8 cellular contexts compared by ENCODE assay signal in the genomic region with DNA sequence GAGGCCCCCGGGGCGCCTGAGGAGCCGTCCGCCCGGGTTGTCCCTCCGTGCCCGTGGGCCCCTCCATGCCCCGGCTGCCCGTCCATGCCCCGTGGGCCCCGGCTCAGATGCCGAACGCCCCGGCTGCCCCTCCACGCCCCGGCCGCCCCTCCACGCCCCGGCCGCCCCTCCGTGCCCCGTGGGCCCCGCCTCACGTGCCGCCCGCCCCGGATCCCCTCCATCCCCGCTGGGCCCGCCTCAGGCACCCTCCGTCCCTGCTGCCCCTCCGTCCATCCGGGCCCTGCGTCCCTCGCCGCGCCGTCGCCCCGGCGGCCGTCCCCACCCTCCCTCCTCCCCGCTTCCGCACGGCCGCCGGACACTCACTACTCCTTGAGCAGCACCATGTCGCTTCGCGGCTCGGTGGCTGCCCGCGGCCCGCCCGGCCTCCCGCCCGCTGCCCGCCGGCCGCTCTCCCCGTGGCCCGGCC. TPM values are rescaled to one million over a fixed set of nuclear protein-coding genes. Genes with fewer than 3 reads are reported as not detected.
DNase-seq lines count a peak whose midpoint lies in the region; ATAC-seq and TF ChIP-seq lines count a peak whose summit lies in the region.

No MANE protein-coding gene starts in this region.

- peaks cover 5% of the 10 kb centered on the region for H3K9me3 Mint-ChIP-seq in glutamatergic neuron (ENCODE audit: unreplicated experiment)

- H3K27ac Mint-ChIP-seq in glutamatergic neuron (ENCODE audit: unreplicated experiment): no peak overlapping the region

- peaks cover 6% of the 10 kb centered on the region for H3K4me1 ChIP-seq in A673 (ENCODE audit: insufficient read depth, low read length, poor library complexity, severe bottlenecking)
- H3K4me1 ChIP-seq in rectal smooth muscle tissue (ENCODE audit: control insufficient read depth, insufficient read depth, low read length): no peaks in the 10 kb centered on the region

- CTCF ChIA-PET in A673 (lab: Charles Lee): no interaction called here
- CTCF ChIA-PET in GM10248 (lab: Yijun Ruan, JAX): interaction anchor here (1.1 to 2.9 kb wide), 2 partner anchors 12 to 15 kb away, joined by 3 to 18 read pairs; no protein-coding TSS in a partner anchor

- H3K27me3 ChIP-seq in A673 (replicated peaks; ENCODE audit: insufficient read depth, low read depth, low read length, poor library complexity) (no peaks in the 10 kb centered on the region), rectal smooth muscle tissue (ENCODE audit: control insufficient read depth, insufficient read depth, low read length) (no peaks in the 10 kb centered on the region)

- H3K27ac ChIP-seq in A673 (ENCODE audit: low read depth, low read length, poor library complexity, severe bottlenecking): peak overlapping the region; percentile 77
- H3K27ac ChIP-seq in rectal smooth muscle tissue (ENCODE audit: low read depth, low read length): peak overlapping the region; percentile 83

- H3K4me1 Mint-ChIP-seq in glutamatergic neuron (ENCODE audit: low read depth, unreplicated experiment): peaks cover 15% of the 10 kb centered on the region

- H3K9me3 ChIP-seq in A673 (ENCODE audit: low read depth, low read length, poor library complexity, severe bottlenecking): no peaks in the 10 kb centered on the region

- H3K4me3 Mint-ChIP-seq in glutamatergic neuron (ENCODE audit: unreplicated experiment): no peak overlapping the region

- H3K36me3 Mint-ChIP-seq in glutamatergic neuron (ENCODE audit: unreplicated experiment): no peaks in the 10 kb centered on the region

- peaks cover 14% of the 10 kb centered on the region for H3K27me3 Mint-ChIP-seq in glutamatergic neuron (ENCODE audit: unreplicated experiment)

- ATAC-seq in GM18861 (IDR thresholded peaks at IDR 0.05; ENCODE audit: unreplicated experiment) (peak; percentile 26), HG03097 (IDR thresholded peaks at IDR 0.05; ENCODE audit: low FRiP score, unreplicated experiment) (peak; percentile 24)

- H3K9ac ChIP-seq in rectal smooth muscle tissue (ENCODE audit: low read length): peak overlapping the region; percentile 19

- intact Hi-C loops in A673 (cut with micrococcal nuclease; ENCODE audit: unreplicated experiment): no loop called here

- POLR2A ChIA-PET in A673 (lab: Charles Lee; ENCODE audit: low non-redundant PET) (no interaction called here), GM10248 (lab: Yijun Ruan, JAX) (interaction anchor here (1.0 kb wide), 1 partner anchor 27 kb away, joined by 3 read pairs; no protein-coding TSS in a partner anchor)

- H3K36me3 ChIP-seq in A673 (ENCODE audit: insufficient read depth, low read length, poor library complexity, severe bottlenecking): no peaks in the 10 kb centered on the region
- H3K36me3 ChIP-seq in rectal smooth muscle tissue (ENCODE audit: control insufficient read depth, insufficient read depth, low read length): no peaks in the 10 kb centered on the region

- BruUV-seq in A673 (replicated peaks; lab: Mats Ljungman, UMichigan): no TSS peak

- peak overlapping the region; percentile 87 for H3K4me3 ChIP-seq in A673 (ENCODE audit: low read depth, low read length, poor library complexity, severe bottlenecking)
- H3K4me3 ChIP-seq in WI38 (ENCODE audit: low read depth, low read length): peak overlapping the region; percentile 81
- H3K4me3 ChIP-seq in rectal smooth muscle tissue (ENCODE audit: low read length): peak overlapping the region; percentile 70

- no peak for DNase-seq in A673 (ENCODE audit: low spot score)
- DNase-seq in glutamatergic neuron: peak; percentile 67
- no peak for DNase-seq in GDM1 (lab: John Stamatoyannopoulos, UW)
- no peak for DNase-seq in GM10248 (ENCODE audit: extremely low spot score)

- TF ChIP-seq CTCF in A673 (conservative IDR thresholded peaks at IDR 0.05; ENCODE audit: low read depth, low read length): no peak
- TF ChIP-seq CTCF in WI38 (IDR thresholded peaks at IDR 0.05; ENCODE audit: low read depth, low read length): no peak
- no peak for TF ChIP-seq CTCF in glutamatergic neuron (IDR thresholded peaks at IDR 0.05; ENCODE audit: partially characterized antibody, unreplicated experiment)
- TF ChIP-seq CTCF in GM10248 (IDR thresholded peaks at IDR 0.05; ENCODE audit: control extremely low read depth, extremely low read depth, low read depth, missing control alignments): no peak

RNA-seq across cellular contexts. Expression of gene PITPNA, which starts 0.4 kb away (rescaled TPM):
- 75.7 and 93.1 TPM in 2 replicates for total RNA-seq in A673 (2021)
- total RNA-seq in glutamatergic neuron (ENCODE audit: unreplicated experiment): 65.5 TPM

RNA-seq across cellular contexts. Expression of gene INPP5K, which starts 45.8 kb away (rescaled TPM):
- total RNA-seq in A673 (2021) (26.2 and 27.5 TPM in 2 replicates), glutamatergic neuron (ENCODE audit: unreplicated experiment) (42.4 TPM)
